8 cellular contexts compared by ENCODE assay signal in genomic region chr6:108541843-108542795, GRCh38. TPM values are rescaled to one million over a fixed set of nuclear protein-coding genes. Genes with fewer than 3 reads are reported as not detected.
DNase-seq lines count a peak whose midpoint lies in the region; ATAC-seq and TF ChIP-seq lines count a peak whose summit lies in the region.

No MANE protein-coding gene starts in this region.

- no peak overlapping the region for H3K4me3 ChIP-seq in lung

- intact Hi-C loops in activated CD4-positive, alpha-beta T cell treated with anti-CD3 and anti-CD28 coated beads for 36 hours (cut with DNase I, micrococcal nuclease) = loop anchor here (1.0 to 5.0 kb wide), 5 partner anchors 240 to 531 kb away; no protein-coding TSS in a partner anchor

- DNase-seq in G401 (ENCODE audit: low spot score) = peak; percentile 92
- DNase-seq in NCI-H510A (lab: John Stamatoyannopoulos, UW) = peak; percentile 8
- DNase-seq in activated CD4-positive, alpha-beta T cell treated with anti-CD3 and anti-CD28 coated beads for 36 hours = peak; percentile 81
- peak; percentile 88 for DNase-seq in dermis blood vessel endothelial cell
- DNase-seq in lung (ENCODE audit: low spot score) = peak; percentile 75
- DNase-seq in stimulated activated CD8-positive, alpha-beta memory T cell treated with anti-CD3 and anti-CD28 coated beads, Interleukin-2, amount 100 ng/mL, for 48 hours (ENCODE audit: low read depth in 2 of 2) = peak; percentile 24 to 38

- no peaks in the 10 kb centered on the region for H3K9me3 ChIP-seq in lung (ENCODE audit: control insufficient read depth in 2 of 2, insufficient read depth in 1 of 2, low read length in 1 of 2)

- no peaks in the 10 kb centered on the region for H3K36me3 ChIP-seq in lung (ENCODE audit: control insufficient read depth in 2 of 2, insufficient read depth in 2 of 2, low read length in 2 of 2)

- peak; percentile 65 for ATAC-seq in HG03039 (IDR thresholded peaks at IDR 0.05; ENCODE audit: unreplicated experiment)
- ATAC-seq in activated CD4-positive, alpha-beta T cell treated with anti-CD3 and anti-CD28 coated beads for 36 hours = peak; percentile 79
- peak; percentile 75 for ATAC-seq in lung (ENCODE audit: insufficient read depth, low FRiP score)
- no peak for ATAC-seq in GM21447 (IDR thresholded peaks at IDR 0.05; ENCODE audit: unreplicated experiment)

- CTCF ChIA-PET in activated CD4-positive, alpha-beta T cell treated with anti-CD3 and anti-CD28 coated beads for 36 hours (lab: Charles Lee) = interaction anchor here (0.5 to 9.1 kb wide), 38 partner anchors 8 to 983 kb away, joined by 3 to 106 read pairs (median 4); partner anchors contain the start of gene SESN1

- no peaks in the 10 kb centered on the region for H3K36me3 Mint-ChIP-seq in activated CD4-positive, alpha-beta T cell treated with anti-CD3 and anti-CD28 coated beads for 36 hours (ENCODE audit: low read depth)

- no peak overlapping the region for H3K27ac ChIP-seq in lung (ENCODE audit: low read depth in 1 of 2, low read length in 1 of 2)

- in situ Hi-C loops in G401 (cut with HindIII; ENCODE audit: low sequenced_read_pairs) = loop anchor here (25.0 kb wide), 1 partner anchor 295 kb away; the partner anchor contains the start of gene ARMC2

- WGBS in lung, 2 donors = 30 to 31% methylated on average over 6 of the region's 6 CpGs

- H3K4me1 Mint-ChIP-seq in activated CD4-positive, alpha-beta T cell treated with anti-CD3 and anti-CD28 coated beads for 36 hours = peaks cover 7% of the 10 kb centered on the region

- no peak overlapping the region for H3K27ac Mint-ChIP-seq in activated CD4-positive, alpha-beta T cell treated with anti-CD3 and anti-CD28 coated beads for 36 hours

- no peaks in the 10 kb centered on the region for H3K27me3 ChIP-seq in lung (ENCODE audit: control insufficient read depth, insufficient read depth)

- H3K27me3 Mint-ChIP-seq in activated CD4-positive, alpha-beta T cell treated with anti-CD3 and anti-CD28 coated beads for 36 hours = no peaks in the 10 kb centered on the region

- H3K4me3 Mint-ChIP-seq in activated CD4-positive, alpha-beta T cell treated with anti-CD3 and anti-CD28 coated beads for 36 hours = no peak overlapping the region

- H3K9me3 Mint-ChIP-seq in activated CD4-positive, alpha-beta T cell treated with anti-CD3 and anti-CD28 coated beads for 36 hours (ENCODE audit: low read depth) = no peaks in the 10 kb centered on the region

- H3K4me1 ChIP-seq in lung (ENCODE audit: control insufficient read depth in 2 of 2, insufficient read depth in 2 of 2, low read length in 2 of 2) = peaks cover 0 to 5% of the 10 kb centered on the region in 2 donors

- TF ChIP-seq CTCF in lung (IDR thresholded peaks at IDR 0.05; ENCODE audit: control extremely low read depth, extremely low read depth) = peak; percentile 93

- POLR2A ChIA-PET in activated CD4-positive, alpha-beta T cell treated with anti-CD3 and anti-CD28 coated beads for 36 hours (lab: Charles Lee) = no interaction called here

RNA-seq across cellular contexts. Expression of gene FOXO3, which starts 18.6 kb away (rescaled TPM):
- 13.7 and 15.7 TPM in 2 replicates for total RNA-seq in G401 (2014; rRNA removed; shearing (Covaris generic))
- 1 to 10 TPM; 7.4 to 9.0 TPM for total RNA-seq in activated CD4-positive, alpha-beta T cell treated with anti-CD3 and anti-CD28 coated beads for 36 hours
- total RNA-seq in dermis blood vessel endothelial cell = 21.3 and 22.2 TPM in 2 replicates
- total RNA-seq in lung = 100 to 1,000 TPM in 1 of 2 donors, 10 to 100 TPM in 1; 57.9 to 101 TPM
- 10 to 100 TPM; 12.1 to 22.1 TPM for polyA plus RNA-seq in lung

Comparison
In these comparisons a context has a peak if more than half of its experiments do, and no peak if none do; other contexts are left out.
1. DNase-seq: peak in every context shown above with its lines; median percentile 92 in G401; 88 in dermis blood vessel endothelial cell; 81 in activated CD4-positive, alpha-beta T cell treated with anti-CD3 and anti-CD28 coated beads for 36 hours; 75 in lung; 31 in stimulated activated CD8-positive, alpha-beta memory T cell treated with anti-CD3 and anti-CD28 coated beads, Interleukin-2, amount 100 ng/mL, for 48 hours; 8 in NCI-H510A.